In genomic region chr16:57021693-57022092, GRCh38 we compare ENCODE assay signal across 1 cellular context.
TF ChIP-seq lines count a peak whose summit lies in the region.

No MANE protein-coding gene starts in this region.

TF ChIP-seq in GM12891, 5 proteins besides CTCF, POLR2A, EP300 and RAD21:
- TF ChIP-seq PAX5 (IDR thresholded peaks at IDR 0.05; ENCODE audit: insufficient read depth, low read length, severe bottlenecking) (no peak), TAF1 (IDR thresholded peaks at IDR 0.05; ENCODE audit: low read depth, low read length) (no peak), POLR2AphosphoS5 (IDR thresholded peaks at IDR 0.05; ENCODE audit: low read depth, low read length) (no peak), POU2F2 (IDR thresholded peaks at IDR 0.05; ENCODE audit: low read depth, low read length) (no peak), SPI1 (IDR thresholded peaks at IDR 0.05; ENCODE audit: low read depth, low read length) (no peak)
